24 cellular contexts compared by ENCODE assay signal in the genomic region with DNA sequence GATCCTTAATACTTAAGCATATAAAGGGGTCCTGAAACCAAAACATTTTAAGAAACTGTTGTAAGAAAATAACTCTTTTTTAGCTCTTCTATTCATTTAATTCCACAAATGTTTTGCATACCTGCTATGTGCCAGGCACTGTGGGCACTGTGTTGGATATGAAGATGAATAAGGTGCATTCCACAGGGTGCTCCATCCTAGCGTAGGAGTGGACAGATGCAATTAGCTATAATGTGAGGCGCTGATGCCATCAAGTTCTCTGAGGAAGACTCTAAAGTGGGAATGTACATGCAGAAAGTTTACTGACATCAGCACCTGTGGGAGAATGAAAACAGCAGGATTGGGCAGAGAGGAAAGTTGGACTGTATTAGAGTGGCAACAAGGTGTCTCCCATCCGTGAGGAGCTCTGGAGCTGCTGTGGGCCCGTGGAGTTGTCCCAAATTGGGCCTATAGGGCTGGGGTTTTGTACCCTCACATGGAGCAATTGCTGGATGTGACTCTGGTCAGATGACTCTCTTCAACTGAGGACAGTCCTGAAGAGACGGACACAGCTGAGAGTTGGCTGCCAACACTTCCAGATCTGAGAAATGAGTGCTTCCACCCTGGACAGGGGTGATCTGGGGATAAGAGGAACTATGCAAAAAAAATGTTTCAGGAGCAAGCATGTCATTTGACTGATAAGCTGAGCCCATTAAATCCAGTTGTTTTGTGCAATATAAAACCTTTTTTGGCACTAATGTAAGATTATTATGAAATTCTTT. TPM values are rescaled to one million over a fixed set of nuclear protein-coding genes. Genes with fewer than 3 reads are reported as not detected.
DNase-seq lines count a peak whose midpoint lies in the region; ATAC-seq, FAIRE-seq and TF ChIP-seq lines count a peak whose summit lies in the region.
"Had no signal": no experiment of that assay in that cellular context is flagged by ENCODE, and none has a peak within 500 bp of the region (broad histone marks: within the 10 kb centered on the region; RNA-seq: fewer than 3 reads in every experiment).

No MANE protein-coding gene starts in this region.

- RAD21 ChIA-PET in GM12878 (lab: Charles Lee; ENCODE audit: unreplicated experiment), result interaction anchor here (2.0 kb wide), 1 partner anchor 39 kb away, joined by 6 read pairs; no protein-coding TSS in a partner anchor

- FAIRE-seq in GM12878 (lab: Jason Lieb, UNC), result no peak
- FAIRE-seq: GM12892 had no signal

- intact Hi-C loops in GM12878 (cut with micrococcal nuclease; ENCODE audit: unreplicated experiment) (no loop called here), left cardiac atrium (cut with DNase I) (no loop called here), upper lobe of right lung (cut with DNase I) (no loop called here), Caco-2 (cut with micrococcal nuclease; ENCODE audit: unreplicated experiment) (loop anchor here (10.0 kb wide), 1 partner anchor 244 kb away; no protein-coding TSS in a partner anchor)

- H3K79me2 ChIP-seq in GM12878 (ENCODE audit: control insufficient read depth, insufficient read depth, low read length), result no peaks in the 10 kb centered on the region

- ATAC-seq in GM12878, result no peak
- peak; percentile 60 to 73 for ATAC-seq in left cardiac atrium
- peak; percentile 28 for ATAC-seq in upper lobe of right lung
- ATAC-seq: HCT116 had no signal

- H3K36me3 ChIP-seq in GM12878 (ENCODE audit: control insufficient read depth in 2 of 2, insufficient read depth in 2 of 2, low read length in 1 of 2) (peaks cover 11 to 31% of the 10 kb centered on the region in 2 experiments), upper lobe of right lung (peaks cover 62% of the 10 kb centered on the region), Caco-2 (ENCODE audit: control insufficient read depth, insufficient read depth, low read length) (peaks cover 3% of the 10 kb centered on the region)

- POLR2A ChIA-PET in GM12878 (lab: Charles Lee), result interaction anchor here (0.6 kb wide), 1 partner anchor 52 kb away, joined by 3 read pairs; no protein-coding TSS in a partner anchor
- POLR2A ChIA-PET in Caco-2 (lab: Charles Lee), result no interaction called here

- in situ Hi-C loops in GM12878 (cut with MboI), result no loop called here

- SMC1A ChIA-PET in GM12878 (lab: Charles Lee; ENCODE audit: uncharacterized antibody, unreplicated experiment), result interaction anchor here (0.6 to 1.3 kb wide), 5 partner anchors 13 to 280 kb away, joined by 3 to 5 read pairs (median 4); no protein-coding TSS in a partner anchor

- H3K4me2 ChIP-seq in GM12878 (ENCODE audit: control insufficient read depth, insufficient read depth), result no peak overlapping the region
- H3K4me2 ChIP-seq: BLaER1 had no signal

- TF ChIP-seq POLR2A in GM12878 (IDR thresholded peaks at IDR 0.05; ENCODE audit: low read depth, low read length), result no peak

- no peak overlapping the region for H3K4me3 Mint-ChIP-seq in mesothelial cell of epicardium
- H3K4me3 Mint-ChIP-seq in Caco-2 (ENCODE audit: unreplicated experiment), result no peak overlapping the region
- H3K4me3 Mint-ChIP-seq: CD4-positive, alpha-beta memory T cell had no signal

- H3K4me1 ChIP-seq in GM12878 (ENCODE audit: control insufficient read depth, insufficient read depth, low read length) (no peaks in the 10 kb centered on the region), upper lobe of right lung (no peaks in the 10 kb centered on the region), Caco-2 (no peaks in the 10 kb centered on the region)
- H3K4me1 ChIP-seq: SJSA1 had no signal

- H3K27me3 Mint-ChIP-seq in mesothelial cell of epicardium (ENCODE audit: low read depth), result no peaks in the 10 kb centered on the region
- H3K27me3 Mint-ChIP-seq in Caco-2 (ENCODE audit: insufficient read depth, unreplicated experiment), result no peaks in the 10 kb centered on the region
- H3K27me3 Mint-ChIP-seq: CD4-positive, alpha-beta memory T cell had no signal

- no peaks in the 10 kb centered on the region for H3K9me3 ChIP-seq in GM12878 (replicated peaks; ENCODE audit: control insufficient read depth, insufficient read depth, low read length)
- no peaks in the 10 kb centered on the region for H3K9me3 ChIP-seq in upper lobe of right lung
- no peaks in the 10 kb centered on the region for H3K9me3 ChIP-seq in Caco-2
- H3K9me3 ChIP-seq: BLaER1, MG63, Peyer's patch, SJSA1 had no signal

- no peaks in the 10 kb centered on the region for H3K27me3 ChIP-seq in GM12878 (replicated peaks in 1 of 2; ENCODE audit: control insufficient read depth in 2 of 2, insufficient read depth in 2 of 2, low read length in 1 of 2)
- no peaks in the 10 kb centered on the region for H3K27me3 ChIP-seq in upper lobe of right lung
- H3K27me3 ChIP-seq in Caco-2 (replicated peaks; ENCODE audit: control insufficient read depth, insufficient read depth, low read length), result no peaks in the 10 kb centered on the region
- H3K27me3 ChIP-seq: BLaER1, MG63, Peyer's patch, SJSA1 had no signal

- H3K4me3 ChIP-seq in GM12878 (no peak overlapping the region), upper lobe of right lung (no peak overlapping the region), Caco-2 (ENCODE audit: low read depth, low read length) (no peak overlapping the region)
- H3K4me3 ChIP-seq: BLaER1, MG63, Peyer's patch, SJSA1 had no signal

- TF ChIP-seq CTCF in GM12878 (IDR thresholded peaks at IDR 0.05 in 2 of 3, conservative IDR thresholded peaks at IDR 0.05 in 1 of 3; ENCODE audit: control insufficient read depth in 2 of 3, extremely low read depth in 1 of 3, insufficient read depth in 1 of 3, low read depth in 3 of 3, low read length in 3 of 3) (no peak), mesothelial cell of epicardium (IDR thresholded peaks at IDR 0.05; ENCODE audit: unreplicated experiment) (no peak), upper lobe of right lung (IDR thresholded peaks at IDR 0.05) (no peak), Caco-2 (IDR thresholded peaks at IDR 0.05; ENCODE audit: insufficient read depth in 1 of 2, low read depth in 1 of 2, low read length in 1 of 2, severe bottlenecking in 1 of 2, unreplicated experiment in 1 of 2) (no peak)

- DNase-seq in GM12878 (ENCODE audit: low read depth, low spot score) (no peak), left cardiac atrium (no peak), mesothelial cell of epicardium (ENCODE audit: low spot score in 2 of 2, unreplicated experiment in 2 of 2) (no peak), upper lobe of right lung (no peak), iPS-NIHi11 (ENCODE audit: low spot score) (no peak), Caco-2 (no peak)
- DNase-seq in central memory CD4-positive, alpha-beta T cell, result no peak
- DNase-seq: ACHN; CD4-positive, alpha-beta memory T cell; GOT3; MG63; NCI-H1417; NCI-H1694 treated with DMSO at 0.1 percent for 48 hours; NCI-H2081 treated with DMSO at 0.1 percent for 48 hours; NCI-H2171 treated with DMSO at 0.1 percent for 48 hours; NCI-H446; NCI-H526; Peyer's patch had no signal

- H3K4me1 Mint-ChIP-seq in mesothelial cell of epicardium, result peaks cover 16% of the 10 kb centered on the region
- no peaks in the 10 kb centered on the region for H3K4me1 Mint-ChIP-seq in Caco-2 (ENCODE audit: low read depth, unreplicated experiment)

- peaks cover 19% of the 10 kb centered on the region for H3K36me3 Mint-ChIP-seq in mesothelial cell of epicardium
- H3K36me3 Mint-ChIP-seq in Caco-2 (ENCODE audit: insufficient read depth, unreplicated experiment), result peaks cover 56% of the 10 kb centered on the region

- no peak for TF ChIP-seq EP300 in GM12878 (IDR thresholded peaks at IDR 0.05; ENCODE audit: borderline replicate concordance in 1 of 2, control insufficient read depth in 1 of 2, low read depth in 2 of 2, low read length in 2 of 2)

- H4K20me1 ChIP-seq in GM12878 (ENCODE audit: control insufficient read depth, insufficient read depth), result no peaks in the 10 kb centered on the region

- H3K27ac ChIP-seq in GM12878 (ENCODE audit: control insufficient read depth, insufficient read depth) (no peak overlapping the region), upper lobe of right lung (no peak overlapping the region)
- H3K27ac ChIP-seq: BLaER1, Peyer's patch, SJSA1 had no signal

- no peak overlapping the region for H3K9ac ChIP-seq in GM12878 (ENCODE audit: control insufficient read depth, insufficient read depth, low read length)
- H3K9ac ChIP-seq: BLaER1 had no signal

- TSS peak; percentile 11 for BruUV-seq in GM12878 (replicated peaks; lab: Mats Ljungman, UMichigan)
- BruUV-seq in Caco-2 (replicated peaks; lab: Mats Ljungman, UMichigan), result no TSS peak

- H2AFZ ChIP-seq in GM12878 (ENCODE audit: control insufficient read depth, low read depth, low read length), result no peak overlapping the region

- CTCF ChIA-PET in GM12878 (lab: Yijun Ruan, JAX), result interaction anchor here (1.4 to 1.9 kb wide), 2 partner anchors 15 to 16 kb away, joined by 3 to 6 read pairs; no protein-coding TSS in a partner anchor
- CTCF ChIA-PET in Caco-2 (lab: Charles Lee), result interaction anchor here (0.6 kb wide), 1 partner anchor 130 kb away, joined by 3 read pairs; no protein-coding TSS in a partner anchor

- no peak for TF ChIP-seq RAD21 in GM12878 (IDR thresholded peaks at IDR 0.05; ENCODE audit: insufficient read depth, low read depth, low read length)

- H3K9me3 Mint-ChIP-seq in mesothelial cell of epicardium (no peaks in the 10 kb centered on the region), Caco-2 (ENCODE audit: unreplicated experiment) (no peaks in the 10 kb centered on the region)
- H3K9me3 Mint-ChIP-seq: CD4-positive, alpha-beta memory T cell had no signal

- WGBS in GM12878 (ENCODE audit: insufficient coverage, insufficient replicate concordance, low lambda C conversion rate, missing lambda C conversion rate), result 97% methylated on average over 5 of the region's 5 CpGs

- H3K27ac Mint-ChIP-seq in mesothelial cell of epicardium, result peak overlapping the region; percentile 84
- H3K27ac Mint-ChIP-seq in Caco-2 (ENCODE audit: unreplicated experiment), result no peak overlapping the region

RNA-seq across cellular contexts. Expression of gene CD8A, which starts 22.3 kb away (rescaled TPM):
- 0.19 and 0.24 TPM in 2 replicates for total RNA-seq in GM12878 (2013; cell fraction: nucleolus; rRNA removed)
- total RNA-seq in GM12878 (2014; rRNA removed) (not detected in 2 replicates), GM12878 (2014; rRNA removed; fragmentation: Illumina TruSeq; extraction: Trizol) (not detected in 2 replicates), GM12878 (2021) (0.13 and 0.15 TPM in 2 replicates), left cardiac atrium (1 to 10 TPM; 2.8 to 4.4 TPM), mesothelial cell of epicardium (0.31 to 0.38 TPM (median 0.36 TPM) in 3 replicates), upper lobe of right lung (7.4 TPM), Caco-2 (2022) (1.5 and 1.6 TPM in 2 replicates)
- not detected for polyA plus RNA-seq in GM12878 (2011; ENCODE audit: low read depth)
- polyA plus RNA-seq in GM12878 (2011; rRNA removed) (0.30 and 0.43 TPM in 2 replicates), GM12878 (2014; fragmentation: Illumina TruSeq; extraction: Trizol) (not detected in 2 replicates), GM12878 (2014; fragmentation: Nextera tagmentation; extraction: Ambion mirVana) (not detected), GM12878 (2014; rRNA removed) (not detected in 2 replicates), GM12878 (2016; fragmentation: Nextera tagmentation; extraction: Ambion mirVana) (not detected)
- polyA plus RNA-seq in GM12878 (2011; cell fraction: cytosol; rRNA removed), result 0.21 and 0.25 TPM in 2 replicates
- 0.19 and 0.27 TPM in 2 replicates for polyA plus RNA-seq in GM12878 (2011; cell fraction: nucleus; rRNA removed)
- 0.08 TPM in 1 of 2 replicates, not detected in the other for polyA plus RNA-seq in GM12878 (2012)
- polyA minus RNA-seq in GM12878 (2011; rRNA and poly(A)+ RNA removed), result 0.15 and 0.41 TPM in 2 replicates
- polyA minus RNA-seq in GM12878 (2011; cell fraction: cytosol; rRNA and poly(A)+ RNA removed), result not detected in 2 replicates
- polyA minus RNA-seq in GM12878 (2011; cell fraction: nucleus; rRNA and poly(A)+ RNA removed), result not detected in 2 replicates
- total RNA-seq: LHCN-M2, OCI-LY7, SJSA1 had no signal

RNA-seq across cellular contexts. Expression of gene RMND5A, which starts 48.3 kb away (rescaled TPM):
- 21.6 and 22.0 TPM in 2 replicates for total RNA-seq in GM12878 (2013; cell fraction: nucleolus; rRNA removed)
- total RNA-seq in GM12878 (2014; rRNA removed), result 26.9 and 31.8 TPM in 2 replicates
- 27.0 and 29.1 TPM in 2 replicates for total RNA-seq in GM12878 (2014; rRNA removed; fragmentation: Illumina TruSeq; extraction: Trizol)
- 25.5 and 28.2 TPM in 2 replicates for total RNA-seq in GM12878 (2021)
- 8.3 TPM for polyA plus RNA-seq in GM12878 (2011; ENCODE audit: low read depth)
- polyA plus RNA-seq in GM12878 (2011; rRNA removed), result 31.3 and 38.3 TPM in 2 replicates
- polyA plus RNA-seq in GM12878 (2011; cell fraction: cytosol; rRNA removed), result 23.0 and 29.4 TPM in 2 replicates
- 9.1 and 10.2 TPM in 2 replicates for polyA plus RNA-seq in GM12878 (2011; cell fraction: nucleus; rRNA removed)
- polyA plus RNA-seq in GM12878 (2012), result 11.5 and 13.1 TPM in 2 replicates
- polyA plus RNA-seq in GM12878 (2014; fragmentation: Illumina TruSeq; extraction: Trizol), result 31.2 and 33.6 TPM in 2 replicates
- polyA plus RNA-seq in GM12878 (2014; fragmentation: Nextera tagmentation; extraction: Ambion mirVana), result 10 to 100 TPM in 1 of 2 experiments, 1 to 10 TPM in 1; 8.3 to 10.2 TPM
- 19.4 and 20.9 TPM in 2 replicates for polyA plus RNA-seq in GM12878 (2014; rRNA removed)
- 10 to 100 TPM; 12.7 to 18.8 TPM for polyA plus RNA-seq in GM12878 (2016; fragmentation: Nextera tagmentation; extraction: Ambion mirVana)
- 32.8 and 46.1 TPM in 2 replicates for polyA minus RNA-seq in GM12878 (2011; rRNA and poly(A)+ RNA removed)
- 16.3 and 19.5 TPM in 2 replicates for polyA minus RNA-seq in GM12878 (2011; cell fraction: cytosol; rRNA and poly(A)+ RNA removed)
- polyA minus RNA-seq in GM12878 (2011; cell fraction: nucleus; rRNA and poly(A)+ RNA removed), result 8.3 and 13.8 TPM in 2 replicates
- total RNA-seq in left cardiac atrium, result 10 to 100 TPM; 50.0 to 61.9 TPM
- 41.0 to 44.3 TPM (median 43.9 TPM) in 3 replicates for total RNA-seq in mesothelial cell of epicardium
- total RNA-seq in upper lobe of right lung, result 28.5 TPM
- 59.9 and 61.5 TPM in 2 replicates for total RNA-seq in Caco-2 (2022)
